In the genomic region with DNA sequence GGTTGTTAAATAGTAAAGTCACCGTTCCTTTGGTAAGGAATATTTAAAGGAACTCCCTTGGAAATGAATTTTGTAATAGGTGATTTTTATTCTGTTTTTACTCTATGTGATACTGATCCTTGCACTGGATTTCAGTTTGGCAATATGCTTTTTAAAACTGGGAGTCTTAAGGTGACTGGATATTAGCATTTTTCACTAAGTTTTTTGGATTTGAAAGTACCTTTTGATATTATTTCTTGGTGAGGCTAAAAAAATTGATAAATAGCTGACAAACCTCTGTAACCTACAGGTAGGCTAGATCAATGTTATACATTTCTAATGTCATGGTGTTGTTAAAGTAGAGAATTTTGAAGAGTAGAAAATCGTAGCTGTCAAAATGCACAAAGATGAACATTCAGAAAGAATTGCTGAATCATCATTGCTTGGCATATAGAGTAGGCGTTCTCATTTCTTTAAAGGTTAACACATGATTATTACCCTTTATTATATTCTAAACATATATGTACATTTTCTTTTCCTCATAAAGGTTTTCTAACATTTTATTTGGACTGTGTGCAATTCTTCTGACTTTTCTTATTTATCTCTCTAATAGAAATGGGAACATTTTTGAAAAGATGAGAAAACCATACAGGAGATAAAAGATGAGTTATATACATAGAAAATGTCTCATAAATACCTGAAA, we compare ENCODE assay signal across 8 cellular contexts. TPM values are rescaled to one million over a fixed set of nuclear protein-coding genes. Genes with fewer than 3 reads are reported as not detected.
DNase-seq lines count a peak whose midpoint lies in the region; ATAC-seq and TF ChIP-seq lines count a peak whose summit lies in the region.

No MANE protein-coding gene starts in this region.

- H3K4me1 ChIP-seq in right atrium auricular region (peaks cover 0 to 29% of the 10 kb centered on the region in 2 donors), adipocyte (ENCODE audit: control insufficient read depth, insufficient read depth, low read length) (peaks cover 24% of the 10 kb centered on the region), right lobe of liver (peaks cover 0 to 18% (median 1%) of the 10 kb centered on the region in 4 donors)

- no peak for TF ChIP-seq POLR2A in right lobe of liver (IDR thresholded peaks at IDR 0.05)

- TF ChIP-seq CTCF in right atrium auricular region (IDR thresholded peaks at IDR 0.05), result no peak
- TF ChIP-seq CTCF in right lobe of liver (IDR thresholded peaks at IDR 0.05), result no peak

- peak overlapping the region; percentile 99 for H3K9ac ChIP-seq in adipocyte (ENCODE audit: low read length)

- H3K9me3 ChIP-seq in right atrium auricular region (no peaks in the 10 kb centered on the region), adipocyte (ENCODE audit: control insufficient read depth, low read length) (no peaks in the 10 kb centered on the region), right lobe of liver (no peaks in the 10 kb centered on the region)

- H3K36me3 ChIP-seq in right atrium auricular region (no peaks in the 10 kb centered on the region), adipocyte (ENCODE audit: control insufficient read depth, insufficient read depth, low read length, severe bottlenecking) (no peaks in the 10 kb centered on the region), right lobe of liver (no peaks in the 10 kb centered on the region)

- ATAC-seq in left cardiac atrium, result no peak
- ATAC-seq in right lobe of liver, result no peak
- ATAC-seq in GM21515 (IDR thresholded peaks at IDR 0.05; ENCODE audit: unreplicated experiment), result no peak

- intact Hi-C loops in left cardiac atrium (cut with DNase I) (loop anchor here in 1 of 2 donors (5.0 kb wide), 1 partner anchor 109 kb away; no protein-coding TSS in a partner anchor), right lobe of liver (cut with DNase I) (no loop called here)

- 17% methylated on average over 3 of the region's 3 CpGs for WGBS in right lobe of liver (ENCODE audit: insufficient coverage, low coverage, low lambda C conversion rate, missing lambda C conversion rate)

- peak overlapping the region in 1 of 2 donors; percentile 66 for H3K4me3 ChIP-seq in right atrium auricular region
- H3K4me3 ChIP-seq in adipocyte (ENCODE audit: low read length), result peak overlapping the region; percentile 96
- no peak overlapping the region for H3K4me3 ChIP-seq in right lobe of liver

- H3K27ac ChIP-seq in right atrium auricular region, result peak overlapping the region; percentile 93 to 94
- peak overlapping the region; percentile 94 to 99 (median 95) for H3K27ac ChIP-seq in right lobe of liver

- H3K27me3 ChIP-seq in right atrium auricular region (no peaks in the 10 kb centered on the region), adipocyte (replicated peaks; ENCODE audit: control insufficient read depth, insufficient read depth, low read length) (no peaks in the 10 kb centered on the region), right lobe of liver (no peaks in the 10 kb centered on the region)

- DNase-seq in right atrium auricular region (ENCODE audit: low spot score) (no peak), left cardiac atrium (no peak), adipocyte (ENCODE audit: low read depth) (peak; percentile 51), right lobe of liver (no peak), NCI-H526 treated with DMSO at 0.1 percent for 48 hours (lab: John Stamatoyannopoulos, UW) (no peak), mucosa of gallbladder (ENCODE audit: low spot score) (no peak), NCI-H345 (lab: John Stamatoyannopoulos, UW) (no peak)

RNA-seq across cellular contexts. Expression of gene DNAJB4, which starts 1.5 kb away (rescaled TPM):
- total RNA-seq in right atrium auricular region, result 10 to 100 TPM; 60.9 to 83.6 TPM
- 100 to 1,000 TPM in 1 of 2 donors, 10 to 100 TPM in 1; 78.6 to 105 TPM for total RNA-seq in left cardiac atrium
- 10 to 100 TPM; 10.9 to 21.7 (median 14.4) TPM for total RNA-seq in right lobe of liver
- 52.5 TPM for total RNA-seq in mucosa of gallbladder

RNA-seq across cellular contexts. Expression of gene FUBP1, which starts 24.3 kb away (rescaled TPM):
- total RNA-seq in right atrium auricular region (10 to 100 TPM; 45.8 to 49.3 TPM), left cardiac atrium (10 to 100 TPM; 54.3 to 78.5 TPM), right lobe of liver (10 to 100 TPM; 21.7 to 38.5 (median 35.6) TPM), mucosa of gallbladder (107 TPM)

RNA-seq across cellular contexts. Expression of gene GIPC2, which starts 42.6 kb away (rescaled TPM):
- total RNA-seq in right atrium auricular region (1 to 10 TPM; 1.5 to 2.3 TPM), left cardiac atrium (1 to 10 TPM; 1.9 to 3.1 TPM), right lobe of liver (1 to 10 TPM; 4.7 to 9.8 (median 7.0) TPM), mucosa of gallbladder (19.6 TPM)
